ENCODE assay signal across 8 cellular contexts in the genomic region with DNA sequence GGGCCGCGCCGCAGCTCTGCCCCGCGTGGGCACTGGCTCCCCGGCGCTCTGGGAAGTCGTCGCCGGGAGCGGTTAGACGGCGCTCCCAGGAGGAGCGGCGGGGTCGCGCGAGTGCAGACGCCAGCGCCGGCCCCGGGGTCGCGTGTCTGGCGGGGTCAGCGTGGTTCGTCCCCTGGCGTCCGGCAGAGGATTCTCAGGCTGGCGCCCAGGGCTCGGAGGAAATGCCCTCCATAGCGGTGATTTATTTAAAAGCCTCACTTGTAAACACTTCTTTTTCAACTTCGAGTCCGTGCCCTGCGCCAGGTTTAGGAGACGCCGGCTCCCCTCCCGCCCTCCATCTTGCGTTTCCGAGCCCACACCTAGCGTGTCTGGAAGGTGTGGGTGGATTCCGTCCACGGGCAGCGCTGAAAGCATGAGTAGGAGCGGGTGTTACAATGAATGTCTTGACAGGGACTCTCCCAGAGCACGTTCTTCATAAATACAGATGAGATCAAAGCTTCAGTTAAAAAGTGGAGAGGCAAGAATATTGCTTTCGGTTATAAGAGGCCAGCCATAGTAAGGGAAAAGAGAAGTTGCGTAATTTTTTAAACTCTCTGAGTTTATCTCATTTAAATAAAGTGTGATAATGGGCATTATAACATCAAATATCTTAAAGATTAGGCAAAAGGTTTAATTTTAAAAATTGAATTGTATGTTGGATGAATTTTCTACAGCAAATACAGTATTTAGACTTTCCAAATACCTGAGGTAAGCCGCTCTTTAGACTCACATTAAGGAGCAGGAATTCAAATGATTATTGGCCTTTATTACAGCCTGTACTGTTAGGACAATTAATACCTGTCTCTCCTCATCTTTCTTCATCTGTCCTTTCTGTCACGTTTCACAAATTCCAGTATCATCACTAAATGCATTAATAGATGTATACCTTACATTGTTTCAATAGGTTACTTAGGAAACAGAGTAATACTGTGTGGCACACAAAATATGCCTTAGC. TPM values are rescaled to one million over a fixed set of nuclear protein-coding genes. Genes with fewer than 3 reads are reported as not detected.
A peak's percentile ranks its signal among the peaks of the same experiment; 100 is the strongest.
DNase-seq lines count a peak whose midpoint lies in the region; ATAC-seq and TF ChIP-seq lines count a peak whose summit lies in the region.

No MANE protein-coding gene starts in this region.

- peaks cover 2% of the 10 kb centered on the region for H3K9me3 Mint-ChIP-seq in glutamatergic neuron (ENCODE audit: unreplicated experiment)
- H3K9me3 Mint-ChIP-seq in osteocyte (ENCODE audit: unreplicated experiment): no peaks in the 10 kb centered on the region

- no peaks in the 10 kb centered on the region; the same call in 1 of the 2 replicates for H3K4me1 ChIP-seq in BE2C
- H3K4me1 ChIP-seq in thymus (ENCODE audit: control insufficient read depth, insufficient read depth, low read length): no peaks in the 10 kb centered on the region

- peaks cover 2% of the 10 kb centered on the region for H3K27me3 Mint-ChIP-seq in glutamatergic neuron (ENCODE audit: unreplicated experiment)
- H3K27me3 Mint-ChIP-seq in osteocyte (ENCODE audit: unreplicated experiment): peaks cover 36% of the 10 kb centered on the region

- H3K36me3 ChIP-seq in BE2C: no peaks in the 10 kb centered on the region
- no peaks in the 10 kb centered on the region for H3K36me3 ChIP-seq in thymus (ENCODE audit: control insufficient read depth, insufficient read depth)

- no peaks in the 10 kb centered on the region for H3K36me3 Mint-ChIP-seq in glutamatergic neuron (ENCODE audit: unreplicated experiment)
- H3K36me3 Mint-ChIP-seq in osteocyte (ENCODE audit: unreplicated experiment): no peaks in the 10 kb centered on the region

- 1% methylated on average over 50 of the region's 50 CpGs for WGBS in thymus

- H3K27ac ChIP-seq in RWPE1 (peak overlapping the region; percentile 83), thymus (ENCODE audit: low read depth) (peak overlapping the region; percentile 74)

- DNase-seq in BE2C: peak; percentile 17
- peak; percentile 64 for DNase-seq in RWPE1 (ENCODE audit: low spot score)
- peak; percentile 4 to 55 (median 24) for DNase-seq in activated naive CD4-positive, alpha-beta T cell (lab: John Stamatoyannopoulos, UW)
- DNase-seq in glutamatergic neuron: peak; percentile 73
- DNase-seq in osteocyte (ENCODE audit: extremely low spot score, unreplicated experiment): no peak

- H3K4me3 Mint-ChIP-seq in glutamatergic neuron (ENCODE audit: unreplicated experiment) (peak overlapping the region; percentile 86), osteocyte (ENCODE audit: unreplicated experiment) (peak overlapping the region; percentile 81)

- peak overlapping the region; percentile 52 for H3K4me3 ChIP-seq in BE2C (ENCODE audit: low read depth, low read length)
- peak overlapping the region; percentile 82 for H3K4me3 ChIP-seq in thymus (ENCODE audit: low read length)

- CTCF ChIA-PET in RWPE1 (lab: Yijun Ruan, JAX): interaction anchor here (0.5 to 0.6 kb wide), 2 partner anchors 20 to 37 kb away, joined by 3 read pairs; no protein-coding TSS in a partner anchor

- H3K9me3 ChIP-seq in BE2C (no peaks in the 10 kb centered on the region), thymus (ENCODE audit: control insufficient read depth) (no peaks in the 10 kb centered on the region)

- POLR2A ChIA-PET in RWPE1 (lab: Yijun Ruan, JAX; ENCODE audit: low non-redundant PET): interaction anchor here (0.7 kb wide), 1 partner anchor 86 kb away, joined by 4 read pairs; no protein-coding TSS in a partner anchor

- H3K27ac Mint-ChIP-seq in glutamatergic neuron (ENCODE audit: unreplicated experiment): no peak overlapping the region
- peak overlapping the region; percentile 1 for H3K27ac Mint-ChIP-seq in osteocyte (ENCODE audit: unreplicated experiment)

- TF ChIP-seq CTCF in BE2C (IDR thresholded peaks at IDR 0.05; ENCODE audit: low read depth, low read length): 0 out of 2 replicates have a peak, but pooled peaks have one; percentile 12
- TF ChIP-seq CTCF in RWPE1 (conservative IDR thresholded peaks at IDR 0.05; ENCODE audit: low read depth): no peak; the same call in 1 of the 2 replicates
- peak; percentile 23 for TF ChIP-seq CTCF in glutamatergic neuron (IDR thresholded peaks at IDR 0.05; ENCODE audit: partially characterized antibody, unreplicated experiment)
- peak; percentile 27 for TF ChIP-seq CTCF in osteocyte (IDR thresholded peaks at IDR 0.05)

- H3K4me1 Mint-ChIP-seq in glutamatergic neuron (ENCODE audit: low read depth, unreplicated experiment): peaks cover 10% of the 10 kb centered on the region
- H3K4me1 Mint-ChIP-seq in osteocyte (ENCODE audit: unreplicated experiment): peaks cover 9% of the 10 kb centered on the region

- H3K27me3 ChIP-seq in BE2C (peaks cover 43% of the 10 kb centered on the region), thymus (ENCODE audit: control insufficient read depth, insufficient read depth) (no peaks in the 10 kb centered on the region)

- ATAC-seq in GM19023 (IDR thresholded peaks at IDR 0.05; ENCODE audit: unreplicated experiment): peak; percentile 68
- peak; percentile 52 for ATAC-seq in HG03159 (IDR thresholded peaks at IDR 0.05; ENCODE audit: unreplicated experiment)

RNA-seq across cellular contexts. Expression of gene FAM241A, which starts 0.9 kb away (rescaled TPM):
- polyA plus RNA-seq in BE2C (2012; ENCODE audit: insufficient read depth, insufficient read length, low read depth): 0.08 TPM
- total RNA-seq in glutamatergic neuron (ENCODE audit: unreplicated experiment) (1.2 TPM), osteocyte (0.18 and 0.19 TPM in 2 replicates)
- 3.8 TPM for polyA plus RNA-seq in thymus
